23 cellular contexts compared by ENCODE assay signal in the genomic region with DNA sequence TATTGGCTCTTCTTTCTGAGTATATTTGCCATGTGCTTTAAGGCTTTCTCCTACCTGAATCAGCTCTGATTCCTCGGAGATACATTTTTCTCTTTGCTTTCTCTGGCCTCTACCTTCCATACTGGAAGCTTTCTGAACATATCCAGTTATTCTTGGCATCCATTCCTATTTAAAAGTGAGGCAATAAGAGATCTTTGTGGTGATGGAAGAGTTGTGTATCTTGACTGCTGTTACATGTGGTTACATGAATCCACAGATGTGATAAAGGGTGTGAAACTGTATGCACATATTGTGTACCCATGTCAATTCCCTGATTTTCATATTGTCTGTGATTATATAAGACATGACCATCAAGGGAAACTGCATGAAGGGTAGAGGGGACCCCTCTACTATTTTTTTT. TPM values are rescaled to one million over a fixed set of nuclear protein-coding genes. Genes with fewer than 3 reads are reported as not detected.
"Had no signal": no experiment of that assay in that cellular context is flagged by ENCODE, and none has a peak within 500 bp of the region (broad histone marks: within the 10 kb centered on the region; RNA-seq: fewer than 3 reads in every experiment).

No MANE protein-coding gene starts in this region.

- H3K27me3 ChIP-seq: neural progenitor cell, ovary had no signal

- H3K36me3 ChIP-seq: neural progenitor cell, ovary had no signal

- H3K4me2 ChIP-seq: neural progenitor cell had no signal

- H3K9ac ChIP-seq: neural progenitor cell had no signal

- H3K27ac ChIP-seq: neural progenitor cell, ovary had no signal

- H3K4me3 Mint-ChIP-seq: neural progenitor cell; stimulated activated naive CD8-positive, alpha-beta T cell treated with anti-CD3 and anti-CD28 coated beads, Interleukin-15, Interleukin-2, amounts not matched to agents 100 ng/mL and 50 ng/mL, for 24 hours; type B pancreatic cell had no signal

- DNase-seq: activated CD4-positive, alpha-beta T cell treated with anti-CD3 and anti-CD28 coated beads for 1 hour; activated CD4-positive, alpha-beta T cell treated with anti-CD3 and anti-CD28 coated beads, Interleukin-2, amount 50 U/mL, for 4 hours; activated naive CD4-positive, alpha-beta T cell; activated T-cell treated with anti-CD3 and anti-CD28 coated beads for 4 hours; hypothalamus; kidney glomerular epithelial cell; midbrain; ovary; stimulated activated CD4-positive, alpha-beta T cell treated with anti-CD3 and anti-CD28 coated beads, Interleukin-4, amount 100 ng/mL, for 4 hours; stimulated activated CD8-positive, alpha-beta memory T cell treated with anti-CD3 and anti-CD28 coated beads, Interleukin-4, amount 100 ng/mL, for 48 hours; T-helper 1 cell; T1000 had no signal

- H3K27ac Mint-ChIP-seq: neural progenitor cell; stimulated activated naive CD8-positive, alpha-beta T cell treated with anti-CD3 and anti-CD28 coated beads, Interleukin-15, Interleukin-2, amounts not matched to agents 100 ng/mL and 50 ng/mL, for 24 hours; type B pancreatic cell had no signal

- H3K9me3 ChIP-seq: ovary had no signal

- H3K9me3 Mint-ChIP-seq: stimulated activated naive CD8-positive, alpha-beta T cell treated with anti-CD3 and anti-CD28 coated beads, Interleukin-15, Interleukin-2, amounts not matched to agents 100 ng/mL and 50 ng/mL, for 24 hours; type B pancreatic cell had no signal

- H3K27me3 Mint-ChIP-seq: stimulated activated naive CD8-positive, alpha-beta T cell treated with anti-CD3 and anti-CD28 coated beads, Interleukin-15, Interleukin-2, amounts not matched to agents 100 ng/mL and 50 ng/mL, for 24 hours; type B pancreatic cell had no signal

- FAIRE-seq: astrocyte, bronchial epithelial cell had no signal

- H2AFZ ChIP-seq: neural progenitor cell had no signal

- H3K4me3 ChIP-seq: neural progenitor cell, ovary had no signal

RNA-seq across cellular contexts. Expression of a gene that starts 38.9 kb away (rescaled TPM):
- total RNA-seq: astrocyte, bronchial epithelial cell, dermis blood vessel endothelial cell, epithelial cell of proximal tubule, lower leg skin, myocyte, ovary, skeletal muscle tissue, temporal lobe had no signal
- polyA plus RNA-seq: ovary had no signal
